ENCODE assay signal across 30 cellular contexts in genomic region chr22:30430933-30431332, GRCh38. TPM values are rescaled to one million over a fixed set of nuclear protein-coding genes. Genes with fewer than 3 reads are reported as not detected.
DNase-seq lines count a peak whose midpoint lies in the region; ATAC-seq, FAIRE-seq and TF ChIP-seq lines count a peak whose summit lies in the region.
"Had no signal": no experiment of that assay in that cellular context is flagged by ENCODE, and none has a peak within 500 bp of the region (broad histone marks: within the 10 kb centered on the region; RNA-seq: fewer than 3 reads in every experiment).

No MANE protein-coding gene starts in this region.

- CTCF ChIA-PET in H1 (lab: Charles Lee; ENCODE audit: partially characterized antibody): interaction anchor here (0.6 to 12.0 kb wide), 13 partner anchors 9 to 154 kb away, joined by 3 to 164 read pairs (median 4); partner anchors contain the start of genes CCDC157, RNF215, SEC14L2 and SF3A1

- no peak overlapping the region for H3K14ac ChIP-seq in H1 (ENCODE audit: insufficient read length)

- H2BK15ac ChIP-seq in H1 (ENCODE audit: low read length): no peak overlapping the region

- no peak for ATAC-seq in Right ventricle myocardium inferior
- no peak for ATAC-seq in GM21447 (IDR thresholded peaks at IDR 0.05; ENCODE audit: unreplicated experiment)
- no peak for ATAC-seq in GM18861 (IDR thresholded peaks at IDR 0.05; ENCODE audit: unreplicated experiment)
- ATAC-seq: activated T-helper 17 cell treated with anti-CD3 and anti-CD28 coated beads, Interleukin-2, amount 50 U/mL, for 72 hours; left colon had no signal

- no peak overlapping the region for H3K18ac ChIP-seq in H1 (ENCODE audit: extremely low read depth, low read length)

- peaks cover 0 to 23% of the 10 kb centered on the region in 2 experiments for H4K20me1 ChIP-seq in H1 (replicated peaks in 1 of 2; ENCODE audit: control insufficient read depth in 1 of 2, insufficient read depth in 2 of 2, low read length in 2 of 2)

- no peak overlapping the region for H4K5ac ChIP-seq in H1 (ENCODE audit: insufficient read length, low read depth, low read length)

- no peak overlapping the region for H2BK120ac ChIP-seq in H1 (replicated peaks; ENCODE audit: low read depth, low read length)

- no peak overlapping the region for H3K4me2 ChIP-seq in H1 (ENCODE audit: insufficient read depth in 1 of 2, low read depth in 2 of 2, low read length in 2 of 2)
- H3K4me2 ChIP-seq: BLaER1, SK-N-SH had no signal

- H3K9me3 ChIP-seq in right atrium auricular region (no peaks in the 10 kb centered on the region), H1 (ENCODE audit: insufficient read depth in 2 of 2, low read depth in 1 of 2, low read length in 1 of 2) (no peaks in the 10 kb centered on the region)
- H3K9me3 ChIP-seq: SK-N-SH, upper lobe of left lung had no signal

- no peak overlapping the region for H3K56ac ChIP-seq in H1 (replicated peaks; ENCODE audit: insufficient read length, low read depth, low read length)

- 0 out of 4 replicates have a peak, but pooled peaks cover 0 to 2% of the 10 kb centered on the region in 2 experiments for H3K79me2 ChIP-seq in H1 (ENCODE audit: control insufficient read depth in 1 of 2, insufficient read depth in 2 of 2, low read length in 2 of 2)

- POLR2A ChIA-PET in H1 (lab: Charles Lee; ENCODE audit: partially characterized antibody): interaction anchor here (1.3 kb wide), 1 partner anchor 14 kb away, joined by 3 read pairs; no protein-coding TSS in a partner anchor

- TF ChIP-seq EP300 in H1 (IDR thresholded peaks at IDR 0.05; ENCODE audit: borderline replicate concordance in 1 of 2, low read depth in 2 of 2, low read length in 2 of 2): no peak

- no peaks in the 10 kb centered on the region; the same call in 1 of the 2 replicates for H3K79me1 ChIP-seq in H1 (ENCODE audit: low read depth, low read length)

- H3K23ac ChIP-seq in H1 (ENCODE audit: insufficient read length): no peak overlapping the region

- H3K27ac ChIP-seq in right atrium auricular region (no peak overlapping the region), H1 (ENCODE audit: low read depth, low read length) (no peak overlapping the region)
- H3K27ac ChIP-seq: BLaER1, upper lobe of left lung had no signal

- H2BK5ac ChIP-seq in H1 (ENCODE audit: low read depth, low read length): no peak overlapping the region

- DNase-seq in Right ventricle myocardium inferior (ENCODE audit: missing footprints) (peak; percentile 32), right atrium auricular region (ENCODE audit: low spot score) (no peak), RPMI8226 (peak; percentile 16), H1 (ENCODE audit: low read depth in 1 of 2, low spot score in 2 of 2) (no peak), midbrain (lab: John Stamatoyannopoulos, UW) (no peak)
- DNase-seq in stimulated activated naive CD4-positive, alpha-beta T cell (lab: John Stamatoyannopoulos, UW): no peak
- DNase-seq: activated CD4-positive, alpha-beta T cell treated with anti-CD3 and anti-CD28 coated beads, Interleukin-2, amount 50 U/mL, for 4 hours; activated CD8-positive, alpha-beta memory T cell treated with anti-CD3 and anti-CD28 coated beads, Interleukin-2, amount 50 U/mL, for 48 hours; Calu3; IMR-90; left colon; NCI-H2081; SK-N-SH; small intestine; stimulated activated CD4-positive, alpha-beta T cell treated with anti-CD3 and anti-CD28 coated beads, Interleukin-1b, Interleukin-23, amount 100 ng/mL, for 48 hours; upper lobe of left lung had no signal

- H3K36me3 ChIP-seq in right atrium auricular region (no peaks in the 10 kb centered on the region), H1 (ENCODE audit: control insufficient read depth in 2 of 4, insufficient read depth in 4 of 4, low read length in 3 of 4) (peaks cover 2 to 10% (median 7%) of the 10 kb centered on the region in 4 experiments; a peak in 6 of 8 replicates)

- no peak for FAIRE-seq in H1 (lab: Jason Lieb, UNC)
- FAIRE-seq: GM12891, small intestine had no signal

- H2BK20ac ChIP-seq in H1 (ENCODE audit: low read length): no peak overlapping the region

- TF ChIP-seq CTCF in right atrium auricular region (IDR thresholded peaks at IDR 0.05) (no peak), H1 (IDR thresholded peaks at IDR 0.05; ENCODE audit: control extremely low read depth in 1 of 3, insufficient read depth in 1 of 3, low read depth in 1 of 3, low read length in 3 of 3) (peak in 2 of 3 experiments; percentile 22 to 37; a peak in 2 of 4 replicates)

- H3K27me3 ChIP-seq in right atrium auricular region (no peaks in the 10 kb centered on the region), H1 (replicated peaks in 1 of 4; ENCODE audit: control insufficient read depth in 3 of 4, extremely low read depth in 1 of 4, insufficient read depth in 3 of 4, low read length in 3 of 4) (no peaks in the 10 kb centered on the region)
- H3K27me3 ChIP-seq: BLaER1, dorsolateral prefrontal cortex, upper lobe of left lung had no signal

- TF ChIP-seq POLR2A in H1 (IDR thresholded peaks at IDR 0.05; ENCODE audit: control extremely low read depth in 1 of 2, low read depth in 2 of 2, low read length in 2 of 2): no peak

- H4K8ac ChIP-seq in H1 (ENCODE audit: extremely low read depth, insufficient read depth, low read length): no peak overlapping the region

- H3K4ac ChIP-seq in H1 (replicated peaks; ENCODE audit: insufficient read length, low read depth, low read length): no peak overlapping the region

- peaks cover 4% of the 10 kb centered on the region; the same call in 1 of the 2 replicates for H3K23me2 ChIP-seq in H1 (ENCODE audit: low read depth, low read length)

- intact Hi-C loops in Right ventricle myocardium inferior (cut with DNase I): no loop called here

- H3K4me1 ChIP-seq in right atrium auricular region (peaks cover 0 to 8% of the 10 kb centered on the region in 2 donors), H1 (replicated peaks in 1 of 4; ENCODE audit: control insufficient read depth in 3 of 4, insufficient read depth in 4 of 4, low read length in 3 of 4) (peaks cover 0 to 16% (median 6%) of the 10 kb centered on the region in 4 experiments; a peak in 5 of 7 replicates)

- no peak overlapping the region for H2AK5ac ChIP-seq in H1 (ENCODE audit: low read depth, low read length)

- peak; percentile 22 to 23; a peak in 2 of 4 replicates for TF ChIP-seq RAD21 in H1 (IDR thresholded peaks at IDR 0.05 in 1 of 2, conservative IDR thresholded peaks at IDR 0.05 in 1 of 2; ENCODE audit: low read depth in 2 of 2, low read length in 2 of 2)

- no peak overlapping the region; the same call in 1 of the 2 replicates for H2BK12ac ChIP-seq in H1 (ENCODE audit: low read depth, low read length)

- no peak overlapping the region for H4K91ac ChIP-seq in H1 (replicated peaks; ENCODE audit: insufficient read length, low read length)

- H3K4me3 ChIP-seq in right atrium auricular region (no peak overlapping the region), H1 (ENCODE audit: extremely low read depth in 1 of 4, insufficient read depth in 2 of 4, low read depth in 3 of 4, low read length in 4 of 4) (no peak overlapping the region)
- H3K4me3 ChIP-seq: BLaER1, dorsolateral prefrontal cortex, upper lobe of left lung had no signal

- H2AFZ ChIP-seq in H1 (ENCODE audit: low read length): no peak overlapping the region

- no peak overlapping the region for H3K9ac ChIP-seq in H1 (replicated peaks in 1 of 4; ENCODE audit: extremely low read depth in 1 of 4, low read depth in 3 of 4, low read length in 3 of 4)
- H3K9ac ChIP-seq: BLaER1, SK-N-SH had no signal

- WGBS in H1 (ENCODE audit: extremely low coverage in 1 of 2, insufficient coverage in 1 of 2, insufficient read length in 1 of 2, insufficient replicate concordance in 2 of 2, low coverage in 1 of 2, low lambda C conversion rate in 2 of 2, missing lambda C conversion rate in 1 of 2), 2 experiments: 70% methylated on average over 4 of the region's 4 CpGs; no CpG with 5 or more reads in 1 of the 2 experiments

RNA-seq across cellular contexts. Expression of gene MTFP1, which starts 5.4 kb away (rescaled TPM):
- total RNA-seq in Right ventricle myocardium inferior (18.2 TPM), right atrium auricular region (10 to 100 TPM; 18.4 to 38.8 TPM)
- total RNA-seq in H1 (2021; fragmentation: NEBNext Ultra II Directional; extraction: Animal tissue kit (Norgen Biotek cat#: 25700)): 59.8 and 66.4 TPM in 2 replicates
- polyA plus RNA-seq in H1 (2011; rRNA removed): 98.8 and 120 TPM in 2 replicates
- 87.9 TPM for polyA plus RNA-seq in H1 (2011; cell fraction: cytosol; rRNA removed)
- polyA plus RNA-seq in H1 (2011; cell fraction: nucleus; rRNA removed): 82.2 TPM
- polyA plus RNA-seq in H1 (2012, experiment 1 of 2): 58.5 to 81.6 TPM (median 76.1 TPM) in 4 replicates
- polyA plus RNA-seq in H1 (2012, experiment 2 of 2): 79.5 TPM
- 29.1 TPM for polyA plus RNA-seq in H1 (2013, experiment 1 of 2)
- polyA plus RNA-seq in H1 (2013, experiment 2 of 2): 31.5 TPM
- 28.3 and 33.8 TPM in 2 replicates for polyA minus RNA-seq in H1 (2011; rRNA and poly(A)+ RNA removed)
- polyA minus RNA-seq in H1 (2011; cell fraction: cytosol; rRNA and poly(A)+ RNA removed): 26.5 TPM
- polyA minus RNA-seq in H1 (2011; cell fraction: nucleus; rRNA and poly(A)+ RNA removed): 26.3 TPM

RNA-seq across cellular contexts. Expression of gene SEC14L2, which starts 34.1 kb away (rescaled TPM):
- 0.65 TPM for total RNA-seq in Right ventricle myocardium inferior
- total RNA-seq in right atrium auricular region: 1 to 10 TPM in 1 of 2 donors, under 1 TPM in 1; 0.89 to 2.8 TPM
- total RNA-seq in H1 (2021; fragmentation: NEBNext Ultra II Directional; extraction: Animal tissue kit (Norgen Biotek cat#: 25700)): 2.8 and 4.3 TPM in 2 replicates
- 1.8 and 3.2 TPM in 2 replicates for polyA plus RNA-seq in H1 (2011; rRNA removed)
- 5.0 TPM for polyA plus RNA-seq in H1 (2011; cell fraction: cytosol; rRNA removed)
- polyA plus RNA-seq in H1 (2011; cell fraction: nucleus; rRNA removed): 5.8 TPM
- 3.5 to 5.3 TPM (median 4.0 TPM) in 4 replicates for polyA plus RNA-seq in H1 (2012, experiment 1 of 2)
- polyA plus RNA-seq in H1 (2012, experiment 2 of 2): 3.0 TPM
- polyA plus RNA-seq in H1 (2013, experiment 1 of 2): 2.1 TPM
- polyA plus RNA-seq in H1 (2013, experiment 2 of 2): 2.0 TPM
- 11.1 and 62.7 TPM in 2 replicates for polyA minus RNA-seq in H1 (2011; rRNA and poly(A)+ RNA removed)
- 3.9 TPM for polyA minus RNA-seq in H1 (2011; cell fraction: cytosol; rRNA and poly(A)+ RNA removed)
- 15.3 TPM for polyA minus RNA-seq in H1 (2011; cell fraction: nucleus; rRNA and poly(A)+ RNA removed)

RNA-seq across cellular contexts. Expression of gene SEC14L3, which starts 40.9 kb away (rescaled TPM):
- total RNA-seq in Right ventricle myocardium inferior (not detected), right atrium auricular region (not detected)
- total RNA-seq in H1 (2021; fragmentation: NEBNext Ultra II Directional; extraction: Animal tissue kit (Norgen Biotek cat#: 25700)): not detected in 2 replicates
- polyA plus RNA-seq in H1 (2011; rRNA removed): not detected in 2 replicates
- polyA plus RNA-seq in H1 (2011; cell fraction: cytosol; rRNA removed): 0.03 TPM
- polyA plus RNA-seq in H1 (2011; cell fraction: nucleus; rRNA removed): not detected
- not detected in 4 replicates for polyA plus RNA-seq in H1 (2012, experiment 1 of 2)
- polyA plus RNA-seq in H1 (2012, experiment 2 of 2): not detected
- polyA plus RNA-seq in H1 (2013, experiment 1 of 2): not detected
- polyA plus RNA-seq in H1 (2013, experiment 2 of 2): not detected
- polyA minus RNA-seq in H1 (2011; rRNA and poly(A)+ RNA removed): not detected in 2 replicates
- not detected for polyA minus RNA-seq in H1 (2011; cell fraction: cytosol; rRNA and poly(A)+ RNA removed)
- not detected for polyA minus RNA-seq in H1 (2011; cell fraction: nucleus; rRNA and poly(A)+ RNA removed)
- total RNA-seq: activated T-helper 17 cell treated with anti-CD3 and anti-CD28 coated beads, Interleukin-2, amount 50 U/mL, for 72 hours; Calu3; cardiac septum; Daoy; IMR-90; left colon; MCF 10A; myocyte; NCI-H460; osteoblast; RPMI7951; T-helper 2 cell treated with Interferon-gamma antibody and Interleukin-4, amounts not matched to agents 100 ng/mL and 5 ng/mL, for 36 hours had no signal
- polyA plus RNA-seq: IMR-90, SK-N-SH, small intestine had no signal

RNA-seq across cellular contexts. Expression of gene RNF215, which starts 43.7 kb away (rescaled TPM):
- total RNA-seq in Right ventricle myocardium inferior: 3.7 TPM
- 1 to 10 TPM; 5.6 to 7.5 TPM for total RNA-seq in right atrium auricular region
- total RNA-seq in H1 (2021; fragmentation: NEBNext Ultra II Directional; extraction: Animal tissue kit (Norgen Biotek cat#: 25700)): 15.3 and 19.0 TPM in 2 replicates
- 13.1 and 16.4 TPM in 2 replicates for polyA plus RNA-seq in H1 (2011; rRNA removed)
- polyA plus RNA-seq in H1 (2011; cell fraction: cytosol; rRNA removed): 16.2 TPM
- 46.1 TPM for polyA plus RNA-seq in H1 (2011; cell fraction: nucleus; rRNA removed)
- polyA plus RNA-seq in H1 (2012, experiment 1 of 2): 8.4 to 15.1 TPM (median 13.4 TPM) in 4 replicates
- polyA plus RNA-seq in H1 (2012, experiment 2 of 2): 8.7 TPM
- polyA plus RNA-seq in H1 (2013, experiment 1 of 2): 7.8 TPM
- 6.5 TPM for polyA plus RNA-seq in H1 (2013, experiment 2 of 2)
- 9.0 and 11.8 TPM in 2 replicates for polyA minus RNA-seq in H1 (2011; rRNA and poly(A)+ RNA removed)
- polyA minus RNA-seq in H1 (2011; cell fraction: cytosol; rRNA and poly(A)+ RNA removed): 8.1 TPM
- polyA minus RNA-seq in H1 (2011; cell fraction: nucleus; rRNA and poly(A)+ RNA removed): 17.5 TPM

Comparison
In these comparisons a context has a peak if more than half of its experiments do, and no peak if none do; other contexts are left out.
1. DNase-seq: peak in Right ventricle myocardium inferior (single experiment) and RPMI8226 (single experiment); none in right atrium auricular region (single experiment), H1 (0 of 2), stimulated activated naive CD4-positive, alpha-beta T cell (0 of 6) and midbrain (single experiment).
2. CTCF ChIP-seq: peak in H1 (2 of 3); none in right atrium auricular region (0 of 2).